In the genomic region with DNA sequence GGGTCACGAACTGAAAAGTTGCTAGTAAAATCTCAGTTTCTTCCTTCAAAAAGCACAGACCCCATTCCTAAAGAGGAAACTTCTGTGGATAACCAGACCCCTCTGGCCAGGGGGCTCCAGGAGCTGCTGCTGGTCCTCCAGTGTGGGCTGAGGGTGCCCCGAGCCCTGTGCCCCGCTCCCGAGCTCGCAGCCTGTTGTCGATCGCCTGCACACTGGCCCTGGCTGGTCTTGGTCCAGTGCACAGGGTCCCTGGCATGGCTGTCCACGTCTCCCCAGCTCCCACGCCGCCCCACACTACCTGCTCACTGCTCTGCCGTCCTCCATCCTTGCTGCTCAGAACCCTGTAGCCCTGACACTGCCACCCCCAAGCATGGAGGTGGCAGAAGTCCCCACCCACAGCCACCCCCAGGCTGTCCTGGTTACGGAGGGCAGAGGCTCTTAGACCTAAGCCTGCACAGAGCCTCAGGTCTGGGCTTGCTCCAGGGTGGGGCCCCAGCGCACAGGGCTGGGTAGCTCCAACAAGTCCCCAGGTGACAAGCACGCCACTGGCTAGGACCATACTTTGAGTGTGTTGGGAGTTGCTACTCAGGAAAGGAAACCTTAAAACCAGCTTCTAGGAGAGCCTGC, we compare ENCODE assay signal across 20 cellular contexts.
"Had no signal": no experiment of that assay in that cellular context is flagged by ENCODE, and none has a peak within 500 bp of the region (broad histone marks: within the 10 kb centered on the region; RNA-seq: fewer than 3 reads in every experiment).

No MANE protein-coding gene starts in this region.

- H3K4me1 ChIP-seq: body of pancreas, colonic mucosa had no signal

- H3K4me1 Mint-ChIP-seq: activated CD4-positive, alpha-beta T cell treated with anti-CD3 and anti-CD28 coated beads for 36 hours; WTC11 had no signal

- DNase-seq: activated CD4-positive, alpha-beta T cell treated with anti-CD3 and anti-CD28 coated beads for 36 hours; activated CD4-positive, alpha-beta T cell treated with anti-CD3 and anti-CD28 coated beads, Interleukin-2, amount 50 U/mL, for 48 hours; activated naive CD4-positive, alpha-beta T cell treated with anti-CD3 and anti-CD28 coated beads for 36 hours; body of pancreas; central memory CD4-positive, alpha-beta T cell; colonic mucosa; endodermal cell; left cardiac atrium; nephron progenitor cell; occipital lobe; stimulated activated CD4-positive, alpha-beta T cell treated with anti-CD3 and anti-CD28 coated beads, Interleukin-15, amount 100 ng/mL, for 24 hours; stimulated activated CD4-positive, alpha-beta T cell treated with anti-CD3 and anti-CD28 coated beads, Interleukin-2, amount 100 ng/mL, for 48 hours; testis had no signal

- H3K36me3 Mint-ChIP-seq: mesothelial cell of epicardium, type B pancreatic cell, WTC11 had no signal

- H3K36me3 ChIP-seq: colonic mucosa, gastroesophageal sphincter, heart left ventricle had no signal

- H3K27ac Mint-ChIP-seq: activated CD4-positive, alpha-beta T cell treated with anti-CD3 and anti-CD28 coated beads for 36 hours; activated naive CD4-positive, alpha-beta T cell treated with anti-CD3 and anti-CD28 coated beads for 36 hours; endodermal cell; mesothelial cell of epicardium; nephron progenitor cell; type B pancreatic cell; WTC11 had no signal

- H3K4me3 Mint-ChIP-seq: activated CD4-positive, alpha-beta T cell treated with anti-CD3 and anti-CD28 coated beads for 36 hours; activated naive CD4-positive, alpha-beta T cell treated with anti-CD3 and anti-CD28 coated beads for 36 hours; endodermal cell; mesothelial cell of epicardium; nephron progenitor cell; type B pancreatic cell; WTC11 had no signal

- H3K27ac ChIP-seq: body of pancreas, colonic mucosa, gastroesophageal sphincter, heart left ventricle, testis had no signal

- H3K9me3 Mint-ChIP-seq: activated naive CD4-positive, alpha-beta T cell treated with anti-CD3 and anti-CD28 coated beads for 36 hours; endodermal cell; mesothelial cell of epicardium; nephron progenitor cell; type B pancreatic cell; WTC11 had no signal

- H3K9me3 ChIP-seq: body of pancreas, colonic mucosa, gastroesophageal sphincter, heart left ventricle, testis had no signal

- ATAC-seq: activated CD4-positive, alpha-beta T cell treated with anti-CD3 and anti-CD28 coated beads for 36 hours; body of pancreas; gastroesophageal sphincter; heart left ventricle; left cardiac atrium; WTC11 had no signal

- H3K27me3 ChIP-seq: body of pancreas, colonic mucosa, testis had no signal

- H3K4me3 ChIP-seq: body of pancreas, colonic mucosa, gastroesophageal sphincter, heart left ventricle, lung, skin epidermis, testis had no signal

- H3K27me3 Mint-ChIP-seq: type B pancreatic cell had no signal
